Comparison of ENCODE assay signal across 9 cellular contexts in the genomic region with DNA sequence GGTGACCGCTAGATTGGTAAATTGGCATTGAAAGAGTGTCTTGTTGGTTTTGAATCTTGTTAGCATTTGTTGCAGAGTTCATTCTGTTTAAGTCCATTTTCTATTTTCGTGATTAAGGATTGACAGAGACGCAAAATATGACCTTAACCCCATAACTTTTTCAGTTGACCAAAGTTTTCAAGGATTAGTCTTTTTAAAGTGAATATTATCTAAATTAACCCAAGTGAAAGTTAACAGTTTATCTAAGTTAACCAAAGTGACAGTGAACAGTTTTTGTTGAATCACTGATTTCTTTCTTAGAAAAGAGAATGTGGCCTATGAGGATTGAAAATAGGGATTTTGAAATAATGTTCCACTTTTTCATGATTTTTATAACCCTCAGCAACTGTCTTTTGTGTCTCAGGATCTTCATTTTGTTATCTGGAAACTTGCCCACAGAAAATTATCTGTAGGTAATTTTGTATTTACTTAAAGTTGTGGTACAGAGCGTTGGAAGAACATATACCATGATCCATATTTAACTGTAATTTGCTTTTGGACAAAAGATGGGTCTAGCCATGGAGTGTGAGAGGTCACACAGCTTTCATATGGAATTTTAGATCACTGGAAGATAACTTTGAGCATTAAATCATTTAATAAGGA. TPM values are rescaled to one million over a fixed set of nuclear protein-coding genes. Genes with fewer than 3 reads are reported as not detected.
DNase-seq lines count a peak whose midpoint lies in the region; ATAC-seq and TF ChIP-seq lines count a peak whose summit lies in the region.
"Had no signal": no experiment of that assay in that cellular context is flagged by ENCODE, and none has a peak within 500 bp of the region (broad histone marks: within the 10 kb centered on the region; RNA-seq: fewer than 3 reads in every experiment).

No MANE protein-coding gene starts in this region.

- H3K36me3 ChIP-seq in BLaER1 (no peaks in the 10 kb centered on the region), Loucy (ENCODE audit: insufficient read depth, low read length) (0 out of 2 replicates have a peak, but pooled peaks cover 2% of the 10 kb centered on the region)

- H3K4me3 ChIP-seq in BLaER1: peak overlapping the region; percentile 88
- H3K4me3 ChIP-seq in Loucy (ENCODE audit: low read length, poor library complexity, severe bottlenecking): peak overlapping the region; percentile 84
- H3K4me3 ChIP-seq in dorsolateral prefrontal cortex: peak overlapping the region; percentile 58 to 100 (median 94)

- H3K27me3 ChIP-seq in BLaER1 (peaks cover 28% of the 10 kb centered on the region), Loucy (ENCODE audit: insufficient read depth, low read length, poor library complexity, severe bottlenecking) (no peaks in the 10 kb centered on the region), dorsolateral prefrontal cortex (no peaks in the 10 kb centered on the region)

- H3K4me1 ChIP-seq in BLaER1 (peaks cover 16% of the 10 kb centered on the region), Loucy (ENCODE audit: insufficient read depth, low read length, poor library complexity, severe bottlenecking) (peaks cover 64% of the 10 kb centered on the region)

- ATAC-seq in GM19324 (IDR thresholded peaks at IDR 0.05; ENCODE audit: low FRiP score, unreplicated experiment) (no peak), GM21447 (IDR thresholded peaks at IDR 0.05; ENCODE audit: unreplicated experiment) (no peak)

- H3K9me3 ChIP-seq in BLaER1 (no peaks in the 10 kb centered on the region), Loucy (ENCODE audit: insufficient read depth, low read depth, low read length) (no peaks in the 10 kb centered on the region)

- no peak overlapping the region for H2AFZ ChIP-seq in Loucy (ENCODE audit: low read length)

- peak overlapping the region; percentile 85 to 96 (median 86) for H3K4me3 Mint-ChIP-seq in nephron

- no peaks in the 10 kb centered on the region for H3K9me3 Mint-ChIP-seq in nephron

- peak overlapping the region; percentile 44 to 94 (median 66) for H3K27ac Mint-ChIP-seq in nephron

- DNase-seq in dorsolateral prefrontal cortex (no peak), germinal center (ENCODE audit: low spot score) (no peak), NCI-H526 treated with DMSO at 0.1 percent for 48 hours (lab: John Stamatoyannopoulos, UW) (no peak)
- DNase-seq: SIG-M5 had no signal

- H4K20me1 ChIP-seq in BLaER1: peaks cover 24% of the 10 kb centered on the region
- H4K20me1 ChIP-seq in Loucy (ENCODE audit: insufficient read depth, low read length, poor library complexity, severe bottlenecking): peaks cover 40% of the 10 kb centered on the region

- TF ChIP-seq CTCF in Loucy (conservative IDR thresholded peaks at IDR 0.05; ENCODE audit: low read length): no peak
- peak in 1 of 56 donors; percentile 0 for TF ChIP-seq CTCF in dorsolateral prefrontal cortex (IDR thresholded peaks at IDR 0.05 in 54 of 56, conservative IDR thresholded peaks at IDR 0.05 in 2 of 56; ENCODE audit: low read depth in 1 of 56, partially characterized antibody in 56 of 56)
- no peak for TF ChIP-seq CTCF in nephron (IDR thresholded peaks at IDR 0.05; ENCODE audit: unreplicated experiment in 3 of 3)

- peaks cover 63% of the 10 kb centered on the region for H3K79me2 ChIP-seq in Loucy (ENCODE audit: insufficient read depth, low read length)

- H3K27ac ChIP-seq in BLaER1: no peak overlapping the region
- peak overlapping the region; percentile 31 to 100 (median 100) for H3K27ac ChIP-seq in dorsolateral prefrontal cortex

- H3K9ac ChIP-seq in BLaER1 (no peak overlapping the region), Loucy (ENCODE audit: low read depth, low read length, poor library complexity, severe bottlenecking) (peak overlapping the region; percentile 74)

- no peaks in the 10 kb centered on the region for H3F3A ChIP-seq in Loucy (ENCODE audit: low read depth)

- peaks cover 3% of the 10 kb centered on the region for H3K36me3 Mint-ChIP-seq in nephron (ENCODE audit: low read depth)

- H3K9me2 ChIP-seq in Loucy (replicated peaks; ENCODE audit: low read depth, low read length): no peaks in the 10 kb centered on the region

- intact Hi-C loops in dorsolateral prefrontal cortex (cut with DNase I): loop anchor here (10.0 kb wide), 2 partner anchors 649 to 1351 kb away; a partner anchor contains a TSS

- peaks cover 45% of the 10 kb centered on the region for H3K27me3 Mint-ChIP-seq in nephron (ENCODE audit: low read depth)

- peaks cover 11% of the 10 kb centered on the region for H3K4me1 Mint-ChIP-seq in nephron

- H3K4me2 ChIP-seq in BLaER1: peak overlapping the region; percentile 94
- H3K4me2 ChIP-seq in Loucy (ENCODE audit: low read depth, low read length, poor library complexity, severe bottlenecking): peak overlapping the region; percentile 75

RNA-seq across cellular contexts. Expression of a gene that starts 3.3 kb away (rescaled TPM):
- total RNA-seq in dorsolateral prefrontal cortex: 10 to 100 TPM; 31.4 to 88.1 (median 53.3) TPM
